ENCODE assay signal across 14 cellular contexts in genomic region chr16:75761111-75761510, GRCh38. TPM values are rescaled to one million over a fixed set of nuclear protein-coding genes. Genes with fewer than 3 reads are reported as not detected.
DNase-seq lines count a peak whose midpoint lies in the region; ATAC-seq and TF ChIP-seq lines count a peak whose summit lies in the region.
"Had no signal": no experiment of that assay in that cellular context is flagged by ENCODE, and none has a peak within 500 bp of the region (broad histone marks: within the 10 kb centered on the region; RNA-seq: fewer than 3 reads in every experiment).

No MANE protein-coding gene starts in this region.

- H3K4me2 ChIP-seq in OCI-LY3 (ENCODE audit: low read length): peak overlapping the region; percentile 61

- H3K79me2 ChIP-seq in OCI-LY3 (ENCODE audit: low read length): no peaks in the 10 kb centered on the region

- POLR2A ChIA-PET in A673 (lab: Charles Lee; ENCODE audit: low non-redundant PET): no interaction called here

- in situ Hi-C loops in gastrocnemius medialis (cut with MboI; ENCODE audit: low sequenced_read_pairs in 4 of 4): loop anchor here in 3 of 4 donors (5.0 to 25.0 kb wide), 4 partner anchors 286 to 574 kb away; partner anchors contain the start of genes CTRB1 (in 1 of the 3) and CTRB2 (in 1 of the 3)

- H3K9me3 ChIP-seq in A673 (ENCODE audit: low read depth, low read length, poor library complexity, severe bottlenecking) (no peaks in the 10 kb centered on the region), OCI-LY3 (ENCODE audit: insufficient read depth, low read length) (no peaks in the 10 kb centered on the region), gastrocnemius medialis (no peaks in the 10 kb centered on the region), colonic mucosa (no peaks in the 10 kb centered on the region)
- H3K9me3 ChIP-seq: tibial artery had no signal

- H3K27ac ChIP-seq in A673 (ENCODE audit: low read depth, low read length, poor library complexity, severe bottlenecking) (no peak overlapping the region), OCI-LY3 (ENCODE audit: low read length) (peak overlapping the region; percentile 27), gastrocnemius medialis (no peak overlapping the region), colonic mucosa (no peak overlapping the region)
- H3K27ac ChIP-seq: C4-2B, tibial artery had no signal

- H3K4me1 ChIP-seq in A673 (ENCODE audit: insufficient read depth, low read length, poor library complexity, severe bottlenecking) (no peaks in the 10 kb centered on the region), OCI-LY3 (ENCODE audit: low read length) (peaks cover 22% of the 10 kb centered on the region), gastrocnemius medialis (no peaks in the 10 kb centered on the region), colonic mucosa (no peaks in the 10 kb centered on the region)
- H3K4me1 ChIP-seq: tibial artery had no signal

- H3K27me3 ChIP-seq in A673 (replicated peaks; ENCODE audit: insufficient read depth, low read depth, low read length, poor library complexity) (no peaks in the 10 kb centered on the region), OCI-LY3 (ENCODE audit: low read depth, low read length) (no peaks in the 10 kb centered on the region), gastrocnemius medialis (no peaks in the 10 kb centered on the region), colonic mucosa (no peaks in the 10 kb centered on the region)
- H3K27me3 ChIP-seq: tibial artery had no signal

- H3K9ac ChIP-seq in OCI-LY3 (ENCODE audit: low read length) (peak overlapping the region; percentile 5; the same call in 1 of the 2 replicates), colonic mucosa (ENCODE audit: low read depth in 2 of 2, low read length in 2 of 2) (no peak overlapping the region)

- intact Hi-C loops in A673 (cut with micrococcal nuclease; ENCODE audit: unreplicated experiment) (loop anchor here (5.0 to 10.0 kb wide), 3 partner anchors 114 to 356 kb away; partner anchors contain the start of genes ADAT1, KARS1 and TERF2IP), gastrocnemius medialis (cut with DNase I; ENCODE audit: low total_unique reads) (loop anchor here (5.0 kb wide), 1 partner anchor 289 kb away; no protein-coding TSS in a partner anchor), colonic mucosa (cut with DNase I) (loop anchor here (5.0 kb wide), 2 partner anchors 109 to 289 kb away; no protein-coding TSS in a partner anchor)

- H4K20me1 ChIP-seq in OCI-LY3 (ENCODE audit: insufficient read depth, low read length): no peaks in the 10 kb centered on the region

- DNase-seq in A673 (ENCODE audit: low spot score) (peak; percentile 59), gastrocnemius medialis (no peak), hepatic stellate cell (ENCODE audit: low spot score) (no peak), colonic mucosa (no peak)
- no peak for DNase-seq in stimulated activated CD4-positive, alpha-beta T cell treated with anti-CD3 and anti-CD28 coated beads, Interleukin-1b, Interleukin-23, amount 100 ng/mL, for 48 hours
- DNase-seq: NCI-H1105 treated with DMSO at 0.1 percent for 48 hours, small intestine, tibial artery had no signal

- ATAC-seq in GM18907 (IDR thresholded peaks at IDR 0.05; ENCODE audit: unreplicated experiment) (peak; percentile 6), HG02798 (IDR thresholded peaks at IDR 0.05; ENCODE audit: poor library complexity, unreplicated experiment) (peak; percentile 61), gastrocnemius medialis (no peak)

- H3K36me3 ChIP-seq in A673 (ENCODE audit: insufficient read depth, low read length, poor library complexity, severe bottlenecking) (no peaks in the 10 kb centered on the region), OCI-LY3 (replicated peaks; ENCODE audit: low read depth, low read length) (no peaks in the 10 kb centered on the region), gastrocnemius medialis (no peaks in the 10 kb centered on the region), colonic mucosa (no peaks in the 10 kb centered on the region)
- H3K36me3 ChIP-seq: tibial artery had no signal

- TF ChIP-seq CTCF in A673 (conservative IDR thresholded peaks at IDR 0.05; ENCODE audit: low read depth, low read length) (no peak), OCI-LY3 (IDR thresholded peaks at IDR 0.05; ENCODE audit: low read depth, low read length) (no peak), gastrocnemius medialis (IDR thresholded peaks at IDR 0.05 in 4 of 5, conservative IDR thresholded peaks at IDR 0.05 in 1 of 5) (no peak), colonic mucosa (IDR thresholded peaks at IDR 0.05) (no peak)

- CTCF ChIA-PET in A673 (lab: Charles Lee): no interaction called here

- peak overlapping the region; percentile 58 for H2AFZ ChIP-seq in OCI-LY3 (ENCODE audit: low read depth, low read length)

- H3K4me3 ChIP-seq in A673 (ENCODE audit: low read depth, low read length, poor library complexity, severe bottlenecking): no peak overlapping the region
- peak overlapping the region; percentile 64 for H3K4me3 ChIP-seq in OCI-LY3 (ENCODE audit: low read length)
- no peak overlapping the region for H3K4me3 ChIP-seq in gastrocnemius medialis
- no peak overlapping the region for H3K4me3 ChIP-seq in colonic mucosa
- H3K4me3 ChIP-seq: tibial artery had no signal

- no TSS peak for BruUV-seq in A673 (replicated peaks; lab: Mats Ljungman, UMichigan)

- no peak for TF ChIP-seq POLR2A in gastrocnemius medialis (IDR thresholded peaks at IDR 0.05)

RNA-seq across cellular contexts. Expression of gene CPHXL, which starts 34.8 kb away (rescaled TPM):
- total RNA-seq in A673 (2021) (not detected in 2 replicates), gastrocnemius medialis (not detected), colonic mucosa (not detected)
- total RNA-seq: liver, SK-MEL-5 had no signal

RNA-seq across cellular contexts. Expression of gene DUXB, which starts 59.9 kb away (rescaled TPM):
- total RNA-seq in A673 (2021) (not detected in 2 replicates), gastrocnemius medialis (not detected), colonic mucosa (not detected)
- total RNA-seq: SK-MEL-5 had no signal

Comparison
In these comparisons a context has a peak if more than half of its experiments do, and no peak if none do; other contexts are left out.
1. ATAC-seq: peak in GM18907 (single experiment) and HG02798 (single experiment); none in gastrocnemius medialis (0 of 2).